In genomic region chr1:67135354-67135753, GRCh38 we compare ENCODE assay signal across 10 cellular contexts. TPM values are rescaled to one million over a fixed set of nuclear protein-coding genes. Genes with fewer than 3 reads are reported as not detected.
A peak's percentile ranks its signal among the peaks of the same experiment; 100 is the strongest.
DNase-seq lines count a peak whose midpoint lies in the region; ATAC-seq and TF ChIP-seq lines count a peak whose summit lies in the region.
"Had no signal": no experiment of that assay in that cellular context is flagged by ENCODE, and none has a peak within 500 bp of the region (broad histone marks: within the 10 kb centered on the region; RNA-seq: fewer than 3 reads in every experiment).

No MANE protein-coding gene starts in this region.

- peaks cover 4% of the 10 kb centered on the region in 2 donors for H3K4me1 Mint-ChIP-seq in effector memory CD8-positive, alpha-beta T cell (ENCODE audit: low read depth in 2 of 2)

- H3K79me2 ChIP-seq in neural cell (replicated peaks; ENCODE audit: insufficient read depth, low read length), result no peaks in the 10 kb centered on the region

- no peak overlapping the region for H3K4me3 Mint-ChIP-seq in effector memory CD8-positive, alpha-beta T cell

- H3K9me3 ChIP-seq in neural cell (ENCODE audit: low read length), result no peaks in the 10 kb centered on the region
- H3K9me3 ChIP-seq in ovary, result no peaks in the 10 kb centered on the region

- DNase-seq in EL, result peak; percentile 40
- peak; percentile 65 for DNase-seq in NB4 (ENCODE audit: low read depth)
- peak; percentile 53 for DNase-seq in epithelial cell of esophagus (ENCODE audit: low read depth)
- no peak for DNase-seq in effector memory CD8-positive, alpha-beta T cell
- no peak for DNase-seq in ovary
- DNase-seq: activated CD4-positive, CD25-positive, alpha-beta regulatory T cell treated with anti-CD3 and anti-CD28 coated beads, Interleukin-2, amount 50 U/mL, for 72 hours; SIG-M5 had no signal

- intact Hi-C loops in ovary (cut with DNase I), result no loop called here

- WGBS in ovary, 3 donors, result 18 to 31% (median 21%) methylated on average over 2 of the region's 2 CpGs

- H3K9me3 Mint-ChIP-seq in effector memory CD8-positive, alpha-beta T cell, result no peaks in the 10 kb centered on the region
- H3K9me3 Mint-ChIP-seq: nephron had no signal

- TF ChIP-seq POLR2A in NB4 (IDR thresholded peaks at IDR 0.05; ENCODE audit: extremely low read depth, insufficient read length) (no peak), ovary (IDR thresholded peaks at IDR 0.05) (no peak)

- H3K9me2 ChIP-seq in neural cell (ENCODE audit: insufficient read depth, low read length), result no peaks in the 10 kb centered on the region

- H3K27ac ChIP-seq in neural cell (ENCODE audit: low read length) (no peak overlapping the region), ovary (no peak overlapping the region)

- H4K20me1 ChIP-seq in neural cell (ENCODE audit: insufficient read depth), result no peaks in the 10 kb centered on the region

- no peak for TF ChIP-seq EP300 in neural cell (conservative IDR thresholded peaks at IDR 0.05; ENCODE audit: poor library complexity, severe bottlenecking)
- no peak for TF ChIP-seq EP300 in ovary (IDR thresholded peaks at IDR 0.05)

- H3K36me3 Mint-ChIP-seq in effector memory CD8-positive, alpha-beta T cell (ENCODE audit: insufficient read depth), result no peaks in the 10 kb centered on the region

- TF ChIP-seq RAD21 in neural cell (conservative IDR thresholded peaks at IDR 0.05), result no peak

- H3F3A ChIP-seq in neural cell (ENCODE audit: insufficient read depth, low read length, poor library complexity, severe bottlenecking), result no peaks in the 10 kb centered on the region

- H3K4me3 ChIP-seq in NB4 (ENCODE audit: low read depth, low read length) (no peak overlapping the region), epithelial cell of esophagus (ENCODE audit: low read length) (no peak overlapping the region), neural cell (ENCODE audit: low read length) (peak overlapping the region; percentile 33), ovary (no peak overlapping the region)

- no peaks in the 10 kb centered on the region for H3K4me1 ChIP-seq in ovary (ENCODE audit: insufficient read depth)

- no peak for ATAC-seq in GM19324 (IDR thresholded peaks at IDR 0.05; ENCODE audit: low FRiP score, unreplicated experiment)
- no peak for ATAC-seq in effector memory CD8-positive, alpha-beta T cell (replicated peaks)

- no peak overlapping the region for H3K9ac ChIP-seq in neural cell (ENCODE audit: low read length)

- no peak overlapping the region for H2AFZ ChIP-seq in neural cell (ENCODE audit: low read depth, low read length)

- H3K4me2 ChIP-seq in neural cell (ENCODE audit: low read length), result no peak overlapping the region

- no peak overlapping the region for H3K27ac Mint-ChIP-seq in effector memory CD8-positive, alpha-beta T cell

- TF ChIP-seq CTCF in NB4 (IDR thresholded peaks at IDR 0.05; ENCODE audit: low read depth, low read length) (no peak), epithelial cell of esophagus (IDR thresholded peaks at IDR 0.05; ENCODE audit: insufficient read depth, low read depth, low read length, missing control alignments) (no peak), neural cell (IDR thresholded peaks at IDR 0.05; ENCODE audit: poor library complexity, severe bottlenecking) (no peak), ovary (IDR thresholded peaks at IDR 0.05) (no peak)

- no peaks in the 10 kb centered on the region for H3K36me3 ChIP-seq in neural cell (ENCODE audit: insufficient read depth, low read length)
- no peaks in the 10 kb centered on the region for H3K36me3 ChIP-seq in ovary

- H3K27me3 ChIP-seq in neural cell (ENCODE audit: insufficient read depth, low read depth, low read length) (no peaks in the 10 kb centered on the region), ovary (no peaks in the 10 kb centered on the region)

- H3K27me3 Mint-ChIP-seq in effector memory CD8-positive, alpha-beta T cell, result peaks cover 7 to 13% of the 10 kb centered on the region in 2 donors

TF ChIP-seq in neural cell, 6 proteins besides CTCF, POLR2A, EP300 and RAD21:
- TF ChIP-seq MXI1 (conservative IDR thresholded peaks at IDR 0.05; ENCODE audit: poor library complexity, severe bottlenecking) (no peak), POLR2AphosphoS5 (IDR thresholded peaks at IDR 0.05) (peak; percentile 40), EZH2 (IDR thresholded peaks at IDR 0.05; ENCODE audit: borderline replicate concordance, insufficient read depth, low read length, poor library complexity, severe bottlenecking) (no peak), REST (IDR thresholded peaks at IDR 0.05; ENCODE audit: borderline replicate concordance) (no peak), SMC3 (conservative IDR thresholded peaks at IDR 0.05; ENCODE audit: poor library complexity) (no peak), TAF1 (IDR thresholded peaks at IDR 0.05; ENCODE audit: low read depth) (no peak)

RNA-seq across cellular contexts. Expression of gene C1orf141, which starts 0.6 kb away (rescaled TPM):
- polyA plus RNA-seq in neural cell, result not detected in 2 replicates
- polyA minus RNA-seq in neural cell, result not detected in 2 replicates
- total RNA-seq in ovary, result 1 to 10 TPM in 2 of 7 donors, under 1 TPM in 2, not detected in 3; 0.24 to 3.9 (median 0.70) TPM
- 10 to 100 TPM in 1 of 2 donors, under 1 TPM in 1; 0.48 to 11.2 TPM for polyA plus RNA-seq in ovary

RNA-seq across cellular contexts. Expression of gene IL23R, which starts 30.9 kb away (rescaled TPM):
- polyA plus RNA-seq in neural cell, result not detected in 2 replicates
- polyA minus RNA-seq in neural cell, result not detected in 2 replicates
- total RNA-seq in ovary, result not detected
- polyA plus RNA-seq in ovary, result under 1 TPM; 0.02 to 0.68 TPM

Comparison
In these comparisons a context has a peak if more than half of its experiments do, and no peak if none do; other contexts are left out.
1. DNase-seq: peak in EL (single experiment), NB4 (single experiment) and epithelial cell of esophagus (single experiment); none in effector memory CD8-positive, alpha-beta T cell (0 of 3) and ovary (0 of 5).